In genomic region chr2:219603784-219604183, GRCh38 we compare ENCODE assay signal across 24 cellular contexts. TPM values are rescaled to one million over a fixed set of nuclear protein-coding genes. Genes with fewer than 3 reads are reported as not detected.
DNase-seq lines count a peak whose midpoint lies in the region; ATAC-seq and TF ChIP-seq lines count a peak whose summit lies in the region.
"Had no signal": no experiment of that assay in that cellular context is flagged by ENCODE, and none has a peak within 500 bp of the region (broad histone marks: within the 10 kb centered on the region; RNA-seq: fewer than 3 reads in every experiment).

No MANE protein-coding gene starts in this region.

- peaks cover 38% of the 10 kb centered on the region for H3K36me3 Mint-ChIP-seq in MCF 10A (ENCODE audit: insufficient read depth, unreplicated experiment)
- H3K36me3 Mint-ChIP-seq: natural killer cell had no signal

- in situ Hi-C loops in mammary epithelial cell (cut with MboI; ENCODE audit: low sequenced_read_pairs in 2 of 2) = no loop called here

- CTCF ChIA-PET in MCF 10A (lab: Yijun Ruan, JAX) (interaction anchor here (0.5 to 1.3 kb wide), 5 partner anchors 42 to 698 kb away, joined by 3 to 6 read pairs (median 3); no protein-coding TSS in a partner anchor), mammary epithelial cell (lab: Charles Lee; ENCODE audit: low non-redundant PET) (no interaction called here)

- no peak overlapping the region for H3K4me3 Mint-ChIP-seq in MCF 10A (ENCODE audit: unreplicated experiment)
- H3K4me3 Mint-ChIP-seq: natural killer cell had no signal

- no peak for DNase-seq in MCF 10A (ENCODE audit: unreplicated experiment)
- no peak for DNase-seq in mammary epithelial cell
- DNase-seq in SKM-1 treated with dmso at 0.1 percent for 144 hours (lab: John Stamatoyannopoulos, UW; ENCODE audit: unreplicated experiment) = peak; percentile 89
- peak; percentile 55 for DNase-seq in medulla oblongata (ENCODE audit: extremely low spot score)
- DNase-seq in UCSD-AML1 (lab: John Stamatoyannopoulos, UW; ENCODE audit: unreplicated experiment) = no peak
- no peak for DNase-seq in NCI-H2227 (lab: John Stamatoyannopoulos, UW; ENCODE audit: unreplicated experiment)
- DNase-seq: activated CD4-positive, alpha-beta T cell treated with anti-CD3 and anti-CD28 coated beads, Interleukin-2, amount 50 U/mL, for 4 hours; activated naive CD4-positive, alpha-beta T cell treated with Interleukin-2 at 50 U/mL for 16 hours; activated T-cell treated with anti-CD3 and anti-CD28 coated beads for 4 hours; anterior cingulate cortex; effector memory CD4-positive, alpha-beta T cell; heart left ventricle; natural killer cell; NCI-H1092 treated with DMSO at 0.1 percent for 48 hours; NCI-H2107; NCI-H69; stimulated activated CD4-positive, alpha-beta T cell treated with anti-CD3 and anti-CD28 coated beads, Interleukin-2, amount 100 ng/mL, for 48 hours had no signal

- peak overlapping the region; percentile 71 for H3K27ac Mint-ChIP-seq in MCF 10A (ENCODE audit: low read depth, unreplicated experiment)
- H3K27ac Mint-ChIP-seq: natural killer cell had no signal

- WGBS in mammary epithelial cell (ENCODE audit: low coverage, missing lambda C conversion rate) = 100% methylated on average over 4 of the region's 5 CpGs

- H3K4me1 Mint-ChIP-seq in MCF 10A (ENCODE audit: insufficient read depth, unreplicated experiment) = no peaks in the 10 kb centered on the region

- TF ChIP-seq CTCF in MCF 10A (IDR thresholded peaks at IDR 0.05; ENCODE audit: unreplicated experiment) (no peak), mammary epithelial cell (conservative IDR thresholded peaks at IDR 0.05 in 1 of 2, IDR thresholded peaks at IDR 0.05 in 1 of 2; ENCODE audit: extremely low read depth in 1 of 2, insufficient read depth in 1 of 2, low read depth in 1 of 2, low read length in 2 of 2) (no peak)

- dilution Hi-C loops in mammary epithelial cell (cut with HindIII; ENCODE audit: low sequenced_read_pairs) = no loop called here

- no TSS peak for BruUV-seq in MCF 10A (replicated peaks; lab: Mats Ljungman, UMichigan)
- no TSS peak for BruUV-seq in mammary epithelial cell (replicated peaks; lab: Mats Ljungman, UMichigan)

- no peak overlapping the region for H2AFZ ChIP-seq in mammary epithelial cell (ENCODE audit: low read depth, low read length)

- H3K9ac ChIP-seq in mammary epithelial cell (ENCODE audit: insufficient read depth, low read length) = no peak overlapping the region
- H3K9ac ChIP-seq: BLaER1 had no signal

- H3K36me3 ChIP-seq in mammary epithelial cell (ENCODE audit: insufficient read depth, low read length) = no peaks in the 10 kb centered on the region

- H3K9me3 Mint-ChIP-seq in MCF 10A (ENCODE audit: unreplicated experiment) = no peaks in the 10 kb centered on the region
- H3K9me3 Mint-ChIP-seq: natural killer cell had no signal

- no peak for ATAC-seq in GM19463 (IDR thresholded peaks at IDR 0.05; ENCODE audit: unreplicated experiment)
- no peak for ATAC-seq in GM18870 (IDR thresholded peaks at IDR 0.05; ENCODE audit: unreplicated experiment)
- ATAC-seq: heart left ventricle, Panc1, SK-N-SH treated with all-trans-retinoic acid at 6 μM for 48 hours had no signal

- no peaks in the 10 kb centered on the region for H3K9me3 ChIP-seq in mammary epithelial cell (replicated peaks; ENCODE audit: insufficient read depth, low read length)
- H3K9me3 ChIP-seq: BLaER1, heart left ventricle had no signal

- no peak overlapping the region for H3K4me2 ChIP-seq in mammary epithelial cell (ENCODE audit: insufficient read depth, low read depth, low read length)
- H3K4me2 ChIP-seq: BLaER1 had no signal

- H3K27me3 ChIP-seq in mammary epithelial cell (ENCODE audit: insufficient read depth, low read length) = no peaks in the 10 kb centered on the region
- H3K27me3 ChIP-seq: BLaER1, heart left ventricle had no signal

- peaks cover under 1% of the 10 kb centered on the region for H3K4me1 ChIP-seq in mammary epithelial cell (ENCODE audit: insufficient read depth, low read length)

- intact Hi-C loops in MCF 10A (cut with micrococcal nuclease) (no loop called here), mammary epithelial cell (cut with micrococcal nuclease) (no loop called here)

- no peak overlapping the region for H3K27ac ChIP-seq in mammary epithelial cell (ENCODE audit: insufficient read depth, low read depth, low read length)
- H3K27ac ChIP-seq: 22Rv1, BLaER1 had no signal

- H3K27me3 Mint-ChIP-seq in MCF 10A (ENCODE audit: insufficient read depth, unreplicated experiment) = no peaks in the 10 kb centered on the region

- no peak overlapping the region for H3K4me3 ChIP-seq in mammary epithelial cell (replicated peaks in 1 of 3; ENCODE audit: insufficient read depth in 1 of 3, low read depth in 2 of 3, low read length in 3 of 3)
- H3K4me3 ChIP-seq: BLaER1, heart left ventricle had no signal

- POLR2A ChIA-PET in MCF 10A (lab: Yijun Ruan, JAX) = no interaction called here

- H3K79me2 ChIP-seq in mammary epithelial cell (ENCODE audit: insufficient read depth, low read length) = peaks cover 5% of the 10 kb centered on the region

- no peaks in the 10 kb centered on the region for H4K20me1 ChIP-seq in mammary epithelial cell (ENCODE audit: insufficient read depth, low read length)
- H4K20me1 ChIP-seq: BLaER1 had no signal

RNA-seq across cellular contexts. Expression of gene STK11IP, which starts 6.1 kb away (rescaled TPM):
- total RNA-seq in MCF 10A (2022) (24.2 and 26.5 TPM in 2 replicates), mammary epithelial cell (10 to 100 TPM; 14.5 to 27.6 TPM)
- 12.4 TPM for polyA plus RNA-seq in mammary epithelial cell
- 43.4 TPM for polyA minus RNA-seq in mammary epithelial cell

RNA-seq across cellular contexts. Expression of gene SLC4A3, which starts 23.6 kb away (rescaled TPM):
- total RNA-seq in MCF 10A (2022) (4.2 and 4.7 TPM in 2 replicates), mammary epithelial cell (10 to 100 TPM; 12.5 to 30.0 TPM)
- polyA plus RNA-seq in mammary epithelial cell = 11.2 TPM
- polyA minus RNA-seq in mammary epithelial cell = 12.7 TPM

RNA-seq across cellular contexts. Expression of gene INHA, which starts 31.7 kb away (rescaled TPM):
- total RNA-seq in MCF 10A (2022) (1.2 and 2.2 TPM in 2 replicates), mammary epithelial cell (1 to 10 TPM in 1 of 2 donors, under 1 TPM in 1; 0.50 to 2.0 TPM)
- 0.53 TPM for polyA plus RNA-seq in mammary epithelial cell
- polyA minus RNA-seq in mammary epithelial cell = not detected
- total RNA-seq: lung microvascular endothelial cell, natural killer cell had no signal

RNA-seq across cellular contexts. Expression of gene OBSL1, which starts 32.4 kb away (rescaled TPM):
- total RNA-seq in MCF 10A (2022) (29.0 and 29.8 TPM in 2 replicates), mammary epithelial cell (10 to 100 TPM; 32.6 to 52.8 TPM)
- polyA plus RNA-seq in mammary epithelial cell = 30.8 TPM
- 39.7 TPM for polyA minus RNA-seq in mammary epithelial cell

RNA-seq across cellular contexts. Expression of gene TMEM198, which starts 60.0 kb away (rescaled TPM):
- total RNA-seq in MCF 10A (2022) (5.3 and 6.3 TPM in 2 replicates), mammary epithelial cell (1 to 10 TPM; 1.3 to 5.2 TPM)
- 2.0 TPM for polyA plus RNA-seq in mammary epithelial cell
- polyA minus RNA-seq in mammary epithelial cell = 0.26 TPM
- total RNA-seq: lung microvascular endothelial cell had no signal

Comparison
In these comparisons a context has a peak if more than half of its experiments do, and no peak if none do; other contexts are left out.
1. DNase-seq: peak in SKM-1 treated with dmso at 0.1 percent for 144 hours (single experiment) and medulla oblongata (single experiment); none in MCF 10A (single experiment), mammary epithelial cell (single experiment), UCSD-AML1 (single experiment) and NCI-H2227 (single experiment).